In genomic region chrX:88526385-88526784, GRCh38 we compare ENCODE assay signal across 25 cellular contexts.
"Had no signal": no experiment of that assay in that cellular context is flagged by ENCODE, and none has a peak within 500 bp of the region (broad histone marks: within the 10 kb centered on the region; RNA-seq: fewer than 3 reads in every experiment).

No MANE protein-coding gene starts in this region.

- H3K27me3 ChIP-seq: MG63, Peyer's patch, SJSA1 had no signal

- H3K27ac ChIP-seq: HL-60, PC-9, Peyer's patch, SJSA1, SK-N-MC had no signal

- H3K4me3 ChIP-seq: MG63, PC-9, Peyer's patch, SJSA1, SK-N-MC had no signal

- H3K4me1 ChIP-seq: Peyer's patch, SJSA1 had no signal

- H3K36me3 ChIP-seq: MG63, Peyer's patch, SJSA1 had no signal

- FAIRE-seq: HTR-8/SVneo had no signal

- ATAC-seq: Right ventricle myocardium inferior had no signal

- H3K4me2 ChIP-seq: PC-9 had no signal

- H3K9me3 ChIP-seq: MG63, Peyer's patch, SJSA1 had no signal

- H2AFZ ChIP-seq: PC-9 had no signal

- DNase-seq: KBM-7, MG63, NCI-H1092, NCI-H1105 treated with DMSO at 0.1 percent for 48 hours, NCI-H1417 treated with DMSO at 0.1 percent for 48 hours, NCI-H146, NCI-H1694 treated with DMSO at 0.1 percent for 48 hours, NCI-H1930, NCI-H2081, NCI-H2107, NCI-H2171, NCI-H226, NCI-H446, NCI-H510A, NCI-H524 treated with DMSO at 0.1 percent for 48 hours, NCI-H69, NCI-H774, PC-9, Peyer's patch, SIG-M5 had no signal
